22 cellular contexts compared by ENCODE assay signal in the genomic region with DNA sequence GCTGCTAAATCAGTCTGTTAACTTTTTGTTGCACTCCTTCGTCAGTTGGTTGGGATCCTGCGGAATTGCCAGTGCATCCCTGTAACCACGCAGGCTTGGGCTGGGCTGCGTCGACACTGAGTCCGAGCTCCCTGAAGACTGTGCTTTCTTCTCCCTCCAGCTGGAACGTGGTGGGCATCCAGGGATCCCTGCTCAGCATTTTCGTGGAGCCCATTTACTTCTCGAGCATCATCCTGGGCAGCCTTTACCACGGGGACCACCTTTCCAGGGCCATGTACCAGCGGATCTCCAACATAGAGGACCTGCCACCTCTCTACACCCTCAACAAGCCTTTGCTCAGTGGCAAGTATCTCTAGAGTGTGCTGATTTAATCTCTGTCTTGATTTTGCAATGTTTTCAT.
DNase-seq lines count a peak whose midpoint lies in the region; ATAC-seq and TF ChIP-seq lines count a peak whose summit lies in the region.
"Had no signal": no experiment of that assay in that cellular context is flagged by ENCODE, and none has a peak within 500 bp of the region (broad histone marks: within the 10 kb centered on the region; RNA-seq: fewer than 3 reads in every experiment).

No MANE protein-coding gene starts in this region.

- peaks cover 43% of the 10 kb centered on the region for H3K4me1 ChIP-seq in BLaER1
- H3K4me1 ChIP-seq in CD4-positive, alpha-beta memory T cell (ENCODE audit: insufficient read depth, low read length): peaks cover 23% of the 10 kb centered on the region
- peaks cover 0 to 6% of the 10 kb centered on the region in 2 donors for H3K4me1 ChIP-seq in naive thymus-derived CD4-positive, alpha-beta T cell (ENCODE audit: control insufficient read depth in 2 of 2, insufficient read depth in 2 of 2, low read length in 2 of 2)
- H3K4me1 ChIP-seq: A549, HAP-1 had no signal

- peaks cover 81% of the 10 kb centered on the region for H3K36me3 ChIP-seq in BLaER1
- peaks cover 22% of the 10 kb centered on the region for H3K36me3 ChIP-seq in CD4-positive, alpha-beta memory T cell (ENCODE audit: insufficient read depth, low read length)
- H3K36me3 ChIP-seq in naive thymus-derived CD4-positive, alpha-beta T cell (ENCODE audit: control insufficient read depth in 2 of 3, insufficient read depth in 3 of 3, low read length in 3 of 3): peaks cover 0 to 54% (median 0%) of the 10 kb centered on the region in 3 experiments
- H3K36me3 ChIP-seq: HAP-1 had no signal

- POLR2A ChIA-PET in CD4-positive, alpha-beta memory T cell (lab: Charles Lee; ENCODE audit: partially characterized antibody): no interaction called here
- POLR2A ChIA-PET in naive thymus-derived CD4-positive, alpha-beta T cell (lab: Charles Lee): no interaction called here

- TF ChIP-seq CTCF in osteocyte (IDR thresholded peaks at IDR 0.05): no peak

- intact Hi-C loops in CD4-positive, alpha-beta memory T cell (cut with micrococcal nuclease): no loop called here
- intact Hi-C loops in naive thymus-derived CD4-positive, alpha-beta T cell (cut with micrococcal nuclease): no loop called here

- no peaks in the 10 kb centered on the region for H3K27me3 ChIP-seq in BLaER1
- no peaks in the 10 kb centered on the region for H3K27me3 ChIP-seq in CD4-positive, alpha-beta memory T cell (ENCODE audit: insufficient read depth, low read length)
- H3K27me3 ChIP-seq in naive thymus-derived CD4-positive, alpha-beta T cell (ENCODE audit: control insufficient read depth in 2 of 2, insufficient read depth in 2 of 2, low read length in 2 of 2): no peaks in the 10 kb centered on the region
- H3K27me3 ChIP-seq: BE2C had no signal

- no peak for DNase-seq in CD4-positive, alpha-beta memory T cell
- peak; percentile 59 for DNase-seq in osteocyte (ENCODE audit: extremely low spot score, unreplicated experiment)
- DNase-seq in NCI-H1436 (lab: John Stamatoyannopoulos, UW): no peak
- no peak for DNase-seq in naive thymus-derived CD4-positive, alpha-beta T cell
- DNase-seq: 8988T; ACHN; AML-193; BE2C; CD4-positive, CD25-positive, alpha-beta regulatory T cell; CD8-positive, alpha-beta memory T cell; DMS 273 treated with DMSO at 0.1 percent for 48 hours; DMS79; EL; GDM1; GOT3; HFFc6 had no signal

- peaks cover 11 to 34% (median 24%) of the 10 kb centered on the region in 4 donors for H3K4me1 Mint-ChIP-seq in CD4-positive, alpha-beta memory T cell
- peaks cover 8% of the 10 kb centered on the region for H3K4me1 Mint-ChIP-seq in osteocyte (ENCODE audit: unreplicated experiment)
- peaks cover 0 to 31% (median 9%) of the 10 kb centered on the region in 7 donors for H3K4me1 Mint-ChIP-seq in naive thymus-derived CD4-positive, alpha-beta T cell

- CTCF ChIA-PET in CD4-positive, alpha-beta memory T cell (lab: Charles Lee; ENCODE audit: partially characterized antibody): no interaction called here
- CTCF ChIA-PET in naive thymus-derived CD4-positive, alpha-beta T cell (lab: Charles Lee): no interaction called here

- no peak overlapping the region for H3K9ac ChIP-seq in BLaER1

- peaks cover 36% of the 10 kb centered on the region; the same call in 1 of the 2 replicates for H4K20me1 ChIP-seq in BLaER1

- no peak for ATAC-seq in HG02981 (IDR thresholded peaks at IDR 0.05; ENCODE audit: unreplicated experiment)
- no peak for ATAC-seq in naive thymus-derived CD4-positive, alpha-beta T cell
- ATAC-seq: A549, GM12878 had no signal

- H3K27me3 Mint-ChIP-seq in CD4-positive, alpha-beta memory T cell: no peaks in the 10 kb centered on the region
- H3K27me3 Mint-ChIP-seq in osteocyte (ENCODE audit: unreplicated experiment): no peaks in the 10 kb centered on the region
- no peaks in the 10 kb centered on the region for H3K27me3 Mint-ChIP-seq in naive thymus-derived CD4-positive, alpha-beta T cell
- H3K27me3 Mint-ChIP-seq: CD4-positive, CD25-positive, alpha-beta regulatory T cell; CD8-positive, alpha-beta memory T cell had no signal

- no peaks in the 10 kb centered on the region for H3K9me3 Mint-ChIP-seq in CD4-positive, alpha-beta memory T cell
- H3K9me3 Mint-ChIP-seq in osteocyte (ENCODE audit: unreplicated experiment): no peaks in the 10 kb centered on the region
- no peaks in the 10 kb centered on the region for H3K9me3 Mint-ChIP-seq in naive thymus-derived CD4-positive, alpha-beta T cell
- H3K9me3 Mint-ChIP-seq: CD8-positive, alpha-beta memory T cell; HFFc6 had no signal

- H3K9me3 ChIP-seq in BLaER1: no peaks in the 10 kb centered on the region
- H3K9me3 ChIP-seq in CD4-positive, alpha-beta memory T cell (ENCODE audit: control insufficient read depth in 1 of 2, low read length in 2 of 2): no peaks in the 10 kb centered on the region
- no peaks in the 10 kb centered on the region for H3K9me3 ChIP-seq in naive thymus-derived CD4-positive, alpha-beta T cell (ENCODE audit: control insufficient read depth in 2 of 3, low read length in 3 of 3)
- H3K9me3 ChIP-seq: A549, BE2C, HAP-1 had no signal

- peak overlapping the region; percentile 48 for H3K4me2 ChIP-seq in BLaER1
- H3K4me2 ChIP-seq: A549 had no signal

- H3K27ac ChIP-seq in BLaER1: peak overlapping the region; percentile 4; the same call in 1 of the 2 replicates
- H3K27ac ChIP-seq in CD4-positive, alpha-beta memory T cell (ENCODE audit: low read depth, low read length): no peak overlapping the region
- no peak overlapping the region for H3K27ac ChIP-seq in naive thymus-derived CD4-positive, alpha-beta T cell (ENCODE audit: low read depth, low read length)
- H3K27ac ChIP-seq: A549, C4-2B had no signal

- no peak overlapping the region for H3K4me3 ChIP-seq in BLaER1
- H3K4me3 ChIP-seq in CD4-positive, alpha-beta memory T cell (ENCODE audit: low read length in 2 of 2): no peak overlapping the region
- no peak overlapping the region for H3K4me3 ChIP-seq in naive thymus-derived CD4-positive, alpha-beta T cell (ENCODE audit: low read length)
- H3K4me3 ChIP-seq: A549, GM12878, HAP-1 had no signal

- no peak overlapping the region for H3K4me3 Mint-ChIP-seq in CD4-positive, alpha-beta memory T cell
- H3K4me3 Mint-ChIP-seq in osteocyte (ENCODE audit: unreplicated experiment): no peak overlapping the region
- no peak overlapping the region for H3K4me3 Mint-ChIP-seq in naive thymus-derived CD4-positive, alpha-beta T cell
- H3K4me3 Mint-ChIP-seq: CD4-positive, CD25-positive, alpha-beta regulatory T cell; CD8-positive, alpha-beta memory T cell; HFFc6 had no signal

- peak overlapping the region in 4 of 7 donors; percentile 46 to 80 (median 60) for H3K27ac Mint-ChIP-seq in CD4-positive, alpha-beta memory T cell
- no peak overlapping the region for H3K27ac Mint-ChIP-seq in osteocyte (ENCODE audit: unreplicated experiment)
- H3K27ac Mint-ChIP-seq in naive thymus-derived CD4-positive, alpha-beta T cell: no peak overlapping the region
- H3K27ac Mint-ChIP-seq: HFFc6 had no signal

- H3K36me3 Mint-ChIP-seq in CD4-positive, alpha-beta memory T cell: peaks cover 39 to 56% of the 10 kb centered on the region in 2 donors
- H3K36me3 Mint-ChIP-seq in osteocyte (ENCODE audit: unreplicated experiment): peaks cover 53% of the 10 kb centered on the region
- H3K36me3 Mint-ChIP-seq in naive thymus-derived CD4-positive, alpha-beta T cell: peaks cover 3 to 48% (median 28%) of the 10 kb centered on the region in 5 donors

Comparison
In these comparisons a context has a peak if more than half of its experiments do, and no peak if none do; other contexts are left out.
1. H3K27ac Mint-ChIP-seq: peak in CD4-positive, alpha-beta memory T cell (4 of 7); none in osteocyte (single experiment) and naive thymus-derived CD4-positive, alpha-beta T cell (0 of 9).